In the genomic region with DNA sequence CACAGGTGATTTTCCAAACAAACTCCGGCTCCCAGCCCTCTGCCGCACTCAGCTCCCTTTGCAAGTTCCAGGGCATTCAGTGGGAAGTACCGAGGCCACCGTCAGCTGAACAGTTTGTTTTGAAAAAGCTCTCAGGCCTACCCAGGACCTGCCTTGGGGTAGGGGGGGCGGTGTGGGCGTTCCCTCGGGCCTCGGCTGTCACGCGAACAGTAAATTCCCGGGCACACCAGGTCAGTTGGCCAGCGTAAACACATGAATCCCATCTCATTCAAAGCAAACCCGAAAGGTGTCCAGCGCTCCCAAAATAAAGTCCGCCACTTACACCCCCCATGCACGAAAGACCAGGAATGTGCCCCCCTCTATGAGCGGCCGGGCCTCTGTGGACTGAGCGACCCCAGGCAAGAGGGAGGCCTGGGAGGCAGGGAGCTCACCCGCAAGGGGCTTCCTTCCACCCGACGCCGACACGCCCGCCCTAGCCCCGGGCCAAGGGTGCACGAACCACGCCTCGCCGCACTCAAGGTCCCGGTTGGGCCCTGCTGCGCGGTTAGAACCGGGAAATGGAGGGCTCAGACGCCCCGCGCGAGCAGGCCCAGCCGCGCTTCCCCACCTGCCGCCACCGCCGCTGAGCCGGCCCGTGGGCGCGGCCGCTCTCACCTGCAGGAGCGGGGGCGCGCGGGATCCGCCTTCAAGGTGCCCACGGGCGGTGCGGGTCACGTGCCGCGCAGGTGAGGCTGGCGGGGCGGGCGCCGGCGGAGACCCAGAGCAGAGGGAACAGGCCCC, we compare ENCODE assay signal across 8 cellular contexts.
A peak's percentile ranks its signal among the peaks of the same experiment; 100 is the strongest.
DNase-seq lines count a peak whose midpoint lies in the region; ATAC-seq lines count a peak whose summit lies in the region.

A gene with protein sequence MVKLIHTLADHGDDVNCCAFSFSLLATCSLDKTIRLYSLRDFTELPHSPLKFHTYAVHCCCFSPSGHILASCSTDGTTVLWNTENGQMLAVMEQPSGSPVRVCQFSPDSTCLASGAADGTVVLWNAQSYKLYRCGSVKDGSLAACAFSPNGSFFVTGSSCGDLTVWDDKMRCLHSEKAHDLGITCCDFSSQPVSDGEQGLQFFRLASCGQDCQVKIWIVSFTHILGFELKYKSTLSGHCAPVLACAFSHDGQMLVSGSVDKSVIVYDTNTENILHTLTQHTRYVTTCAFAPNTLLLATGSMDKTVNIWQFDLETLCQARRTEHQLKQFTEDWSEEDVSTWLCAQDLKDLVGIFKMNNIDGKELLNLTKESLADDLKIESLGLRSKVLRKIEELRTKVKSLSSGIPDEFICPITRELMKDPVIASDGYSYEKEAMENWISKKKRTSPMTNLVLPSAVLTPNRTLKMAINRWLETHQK (minus strand): TSS at position 775 of the 780 bp plus-strand sequence. CDS start 3,634 bp downstream, outside the sequence.

- peak within 1 kb of the TSS; percentile 91 to 93 for H3K27ac Mint-ChIP-seq in stimulated activated naive CD8-positive, alpha-beta T cell treated with anti-CD3 and anti-CD28 coated beads, Interleukin-15, amount 100 ng/mL, for 72 hours

- H3K27me3 Mint-ChIP-seq in stimulated activated naive CD8-positive, alpha-beta T cell treated with anti-CD3 and anti-CD28 coated beads, Interleukin-15, amount 100 ng/mL, for 72 hours: no peaks in the 10 kb centered on the region

- peaks cover 35% of the 10 kb centered on the region for H3K4me1 Mint-ChIP-seq in stimulated activated naive CD8-positive, alpha-beta T cell treated with anti-CD3 and anti-CD28 coated beads, Interleukin-15, amount 100 ng/mL, for 72 hours

- ATAC-seq in HG02571 (IDR thresholded peaks at IDR 0.05; ENCODE audit: unreplicated experiment): peak; percentile 15
- peak; percentile 60 for ATAC-seq in stimulated activated naive CD8-positive, alpha-beta T cell treated with anti-CD3 and anti-CD28 coated beads, Interleukin-15, amount 100 ng/mL, for 72 hours

- peak within 1 kb of the TSS; percentile 86 to 87 for H3K4me3 Mint-ChIP-seq in stimulated activated naive CD8-positive, alpha-beta T cell treated with anti-CD3 and anti-CD28 coated beads, Interleukin-15, amount 100 ng/mL, for 72 hours

- H3K9me3 Mint-ChIP-seq in stimulated activated naive CD8-positive, alpha-beta T cell treated with anti-CD3 and anti-CD28 coated beads, Interleukin-15, amount 100 ng/mL, for 72 hours: no peaks in the 10 kb centered on the region

- DNase-seq in NCI-H2196 (lab: John Stamatoyannopoulos, UW; ENCODE audit: unreplicated experiment) (peak; percentile 51), NCI-H2196 treated with DMSO at 0.1 percent for 48 hours (lab: John Stamatoyannopoulos, UW; ENCODE audit: unreplicated experiment) (no peak), NCI-H146 (lab: John Stamatoyannopoulos, UW) (peak; percentile 72), epidermal melanocyte (ENCODE audit: insufficient read length, low spot score) (peak; percentile 21), midbrain (lab: John Stamatoyannopoulos, UW) (peak; percentile 64)
- DNase-seq in activated CD4-positive, alpha-beta T cell treated with anti-CD3 and anti-CD28 coated beads, Interleukin-2, amount 50 U/mL, for 4 hours: peak; percentile 1 to 10
- DNase-seq in stimulated activated naive CD8-positive, alpha-beta T cell treated with anti-CD3 and anti-CD28 coated beads, Interleukin-15, amount 100 ng/mL, for 72 hours: no peak

Comparison
In these comparisons a context has a peak if more than half of its experiments do, and no peak if none do; other contexts are left out.
1. DNase-seq: peak in NCI-H2196 (single experiment), NCI-H146 (single experiment), activated CD4-positive, alpha-beta T cell treated with anti-CD3 and anti-CD28 coated beads, Interleukin-2, amount 50 U/mL, for 4 hours (2 of 2), epidermal melanocyte (single experiment) and midbrain (single experiment); none in NCI-H2196 treated with DMSO at 0.1 percent for 48 hours (single experiment) and stimulated activated naive CD8-positive, alpha-beta T cell treated with anti-CD3 and anti-CD28 coated beads, Interleukin-15, amount 100 ng/mL, for 72 hours (0 of 2).